In the genomic region with DNA sequence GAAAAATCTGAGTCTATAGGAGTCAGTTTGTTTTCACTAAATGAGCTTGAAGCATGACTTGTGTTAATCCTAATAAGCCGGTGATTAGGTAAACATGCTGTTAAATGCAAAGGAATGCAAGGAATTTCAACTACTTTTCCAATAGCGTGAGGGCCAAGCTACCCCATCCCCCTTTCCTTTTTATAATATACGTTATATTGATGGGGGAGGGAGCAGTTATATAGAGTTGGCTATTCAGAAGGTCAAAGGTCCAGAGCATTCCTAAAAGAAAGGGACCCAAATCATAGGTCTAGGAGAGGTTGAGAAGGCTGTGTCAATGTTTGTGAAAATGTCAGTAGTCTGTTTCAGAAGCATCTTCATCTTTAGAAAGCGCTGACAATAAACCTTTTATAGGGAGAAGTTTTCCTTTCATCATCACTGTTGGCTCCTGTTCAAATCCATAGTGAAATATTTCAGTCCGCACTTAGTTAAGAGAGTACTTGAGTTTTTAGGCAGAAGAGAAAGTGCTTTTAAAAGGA, we compare ENCODE assay signal across 2 cellular contexts.
TF ChIP-seq lines count a peak whose summit lies in the region.

No MANE protein-coding gene starts in this region.

TF ChIP-seq in GM23338, 12 proteins besides CTCF, POLR2A, EP300 and RAD21 (continued from another document):
- TF ChIP-seq ZNF114 (CRISPR knock-in tag; IDR thresholded peaks at IDR 0.05) (no peak), ZNF462 (CRISPR knock-in tag; IDR thresholded peaks at IDR 0.05) (no peak), CREB1 (CRISPR knock-in tag; IDR thresholded peaks at IDR 0.05; ENCODE audit: low read depth) (0 out of 2 replicates have a peak, but pooled peaks have one; percentile 32)

TF ChIP-seq in SK-N-SH, 30 proteins besides CTCF, POLR2A, EP300 and RAD21 (continued from another document):
- TF ChIP-seq, protein P1, sequence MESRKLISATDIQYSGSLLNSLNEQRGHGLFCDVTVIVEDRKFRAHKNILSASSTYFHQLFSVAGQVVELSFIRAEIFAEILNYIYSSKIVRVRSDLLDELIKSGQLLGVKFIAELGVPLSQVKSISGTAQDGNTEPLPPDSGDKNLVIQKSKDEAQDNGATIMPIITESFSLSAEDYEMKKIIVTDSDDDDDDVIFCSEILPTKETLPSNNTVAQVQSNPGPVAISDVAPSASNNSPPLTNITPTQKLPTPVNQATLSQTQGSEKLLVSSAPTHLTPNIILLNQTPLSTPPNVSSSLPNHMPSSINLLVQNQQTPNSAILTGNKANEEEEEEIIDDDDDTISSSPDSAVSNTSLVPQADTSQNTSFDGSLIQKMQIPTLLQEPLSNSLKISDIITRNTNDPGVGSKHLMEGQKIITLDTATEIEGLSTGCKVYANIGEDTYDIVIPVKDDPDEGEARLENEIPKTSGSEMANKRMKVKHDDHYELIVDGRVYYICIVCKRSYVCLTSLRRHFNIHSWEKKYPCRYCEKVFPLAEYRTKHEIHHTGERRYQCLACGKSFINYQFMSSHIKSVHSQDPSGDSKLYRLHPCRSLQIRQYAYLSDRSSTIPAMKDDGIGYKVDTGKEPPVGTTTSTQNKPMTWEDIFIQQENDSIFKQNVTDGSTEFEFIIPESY (IDR thresholded peaks at IDR 0.05; ENCODE audit: borderline replicate concordance, low read depth) = peak; percentile 90
- TF ChIP-seq, protein P2, sequence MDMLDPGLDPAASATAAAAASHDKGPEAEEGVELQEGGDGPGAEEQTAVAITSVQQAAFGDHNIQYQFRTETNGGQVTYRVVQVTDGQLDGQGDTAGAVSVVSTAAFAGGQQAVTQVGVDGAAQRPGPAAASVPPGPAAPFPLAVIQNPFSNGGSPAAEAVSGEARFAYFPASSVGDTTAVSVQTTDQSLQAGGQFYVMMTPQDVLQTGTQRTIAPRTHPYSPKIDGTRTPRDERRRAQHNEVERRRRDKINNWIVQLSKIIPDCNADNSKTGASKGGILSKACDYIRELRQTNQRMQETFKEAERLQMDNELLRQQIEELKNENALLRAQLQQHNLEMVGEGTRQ (IDR thresholded peaks at IDR 0.05; ENCODE audit: borderline replicate concordance, low read depth, low read length) = no peak
- TF ChIP-seq GATA2 (CRISPR knock-in tag; IDR thresholded peaks at IDR 0.05) (no peak), FOXJ3 (CRISPR knock-in tag; IDR thresholded peaks at IDR 0.05) (no peak), SIN3A (IDR thresholded peaks at IDR 0.05; ENCODE audit: borderline replicate concordance, low read depth, low read length) (peak; percentile 97), NRF1 (IDR thresholded peaks at IDR 0.05; ENCODE audit: low read depth, low read length) (no peak), MEF2A (IDR thresholded peaks at IDR 0.05; ENCODE audit: borderline replicate concordance, low read depth) (0 out of 2 replicates have a peak, but pooled peaks have one; percentile 8), NFIC (IDR thresholded peaks at IDR 0.05; ENCODE audit: borderline replicate concordance) (peak; percentile 75; the same call in 1 of the 2 replicates), FOXM1 (IDR thresholded peaks at IDR 0.05; ENCODE audit: low read depth) (peak; percentile 62; the same call in 1 of the 2 replicates), EZH2phosphoT487 (IDR thresholded peaks at IDR 0.05; ENCODE audit: borderline replicate concordance, low read depth) (no peak), FOSL2 (IDR thresholded peaks at IDR 0.05; ENCODE audit: borderline replicate concordance, low read depth) (peak; percentile 16; the same call in 1 of the 2 replicates), MXI1 (IDR thresholded peaks at IDR 0.05; ENCODE audit: low read depth, low read length) (no peak), CHD2 (IDR thresholded peaks at IDR 0.05; ENCODE audit: low read length, partially characterized antibody) (no peak), TEAD4 (IDR thresholded peaks at IDR 0.05; ENCODE audit: borderline replicate concordance, insufficient read depth) (peak; percentile 86), MAX (IDR thresholded peaks at IDR 0.05; ENCODE audit: low read depth) (peak; percentile 37; the same call in 1 of the 2 replicates), ELF1 (IDR thresholded peaks at IDR 0.05) (peak; percentile 2; the same call in 1 of the 2 replicates), GABPA (IDR thresholded peaks at IDR 0.05; ENCODE audit: low read depth) (no peak), POLR2AphosphoS5 (IDR thresholded peaks at IDR 0.05; ENCODE audit: low read depth, low read length) (peak; percentile 93), YY1 (IDR thresholded peaks at IDR 0.05; ENCODE audit: low read depth) (no peak), SMC3 (IDR thresholded peaks at IDR 0.05; ENCODE audit: low read depth, low read length) (no peak; the same call in 1 of the 2 replicates), REST (IDR thresholded peaks at IDR 0.05; ENCODE audit: low read depth, low read length) (0 out of 2 replicates have a peak, but pooled peaks have one; percentile 31), JUND (IDR thresholded peaks at IDR 0.05) (peak; percentile 74)
- TF ChIP-seq, protein P3, sequence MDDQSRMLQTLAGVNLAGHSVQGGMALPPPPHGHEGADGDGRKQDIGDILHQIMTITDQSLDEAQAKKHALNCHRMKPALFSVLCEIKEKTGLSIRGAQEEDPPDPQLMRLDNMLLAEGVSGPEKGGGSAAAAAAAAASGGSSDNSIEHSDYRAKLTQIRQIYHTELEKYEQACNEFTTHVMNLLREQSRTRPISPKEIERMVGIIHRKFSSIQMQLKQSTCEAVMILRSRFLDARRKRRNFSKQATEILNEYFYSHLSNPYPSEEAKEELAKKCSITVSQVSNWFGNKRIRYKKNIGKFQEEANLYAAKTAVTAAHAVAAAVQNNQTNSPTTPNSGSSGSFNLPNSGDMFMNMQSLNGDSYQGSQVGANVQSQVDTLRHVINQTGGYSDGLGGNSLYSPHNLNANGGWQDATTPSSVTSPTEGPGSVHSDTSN (IDR thresholded peaks at IDR 0.05) = peak; percentile 82
- TF ChIP-seq, protein P4, sequence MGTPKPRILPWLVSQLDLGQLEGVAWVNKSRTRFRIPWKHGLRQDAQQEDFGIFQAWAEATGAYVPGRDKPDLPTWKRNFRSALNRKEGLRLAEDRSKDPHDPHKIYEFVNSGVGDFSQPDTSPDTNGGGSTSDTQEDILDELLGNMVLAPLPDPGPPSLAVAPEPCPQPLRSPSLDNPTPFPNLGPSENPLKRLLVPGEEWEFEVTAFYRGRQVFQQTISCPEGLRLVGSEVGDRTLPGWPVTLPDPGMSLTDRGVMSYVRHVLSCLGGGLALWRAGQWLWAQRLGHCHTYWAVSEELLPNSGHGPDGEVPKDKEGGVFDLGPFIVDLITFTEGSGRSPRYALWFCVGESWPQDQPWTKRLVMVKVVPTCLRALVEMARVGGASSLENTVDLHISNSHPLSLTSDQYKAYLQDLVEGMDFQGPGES (IDR thresholded peaks at IDR 0.05; ENCODE audit: low read depth, low read length) = no peak
- TF ChIP-seq, protein P5, sequence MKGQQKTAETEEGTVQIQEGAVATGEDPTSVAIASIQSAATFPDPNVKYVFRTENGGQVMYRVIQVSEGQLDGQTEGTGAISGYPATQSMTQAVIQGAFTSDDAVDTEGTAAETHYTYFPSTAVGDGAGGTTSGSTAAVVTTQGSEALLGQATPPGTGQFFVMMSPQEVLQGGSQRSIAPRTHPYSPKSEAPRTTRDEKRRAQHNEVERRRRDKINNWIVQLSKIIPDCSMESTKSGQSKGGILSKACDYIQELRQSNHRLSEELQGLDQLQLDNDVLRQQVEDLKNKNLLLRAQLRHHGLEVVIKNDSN (IDR thresholded peaks at IDR 0.05; ENCODE audit: borderline replicate concordance, low read depth) = no peak
